Comparison of ENCODE assay signal across 18 cellular contexts in the genomic region with DNA sequence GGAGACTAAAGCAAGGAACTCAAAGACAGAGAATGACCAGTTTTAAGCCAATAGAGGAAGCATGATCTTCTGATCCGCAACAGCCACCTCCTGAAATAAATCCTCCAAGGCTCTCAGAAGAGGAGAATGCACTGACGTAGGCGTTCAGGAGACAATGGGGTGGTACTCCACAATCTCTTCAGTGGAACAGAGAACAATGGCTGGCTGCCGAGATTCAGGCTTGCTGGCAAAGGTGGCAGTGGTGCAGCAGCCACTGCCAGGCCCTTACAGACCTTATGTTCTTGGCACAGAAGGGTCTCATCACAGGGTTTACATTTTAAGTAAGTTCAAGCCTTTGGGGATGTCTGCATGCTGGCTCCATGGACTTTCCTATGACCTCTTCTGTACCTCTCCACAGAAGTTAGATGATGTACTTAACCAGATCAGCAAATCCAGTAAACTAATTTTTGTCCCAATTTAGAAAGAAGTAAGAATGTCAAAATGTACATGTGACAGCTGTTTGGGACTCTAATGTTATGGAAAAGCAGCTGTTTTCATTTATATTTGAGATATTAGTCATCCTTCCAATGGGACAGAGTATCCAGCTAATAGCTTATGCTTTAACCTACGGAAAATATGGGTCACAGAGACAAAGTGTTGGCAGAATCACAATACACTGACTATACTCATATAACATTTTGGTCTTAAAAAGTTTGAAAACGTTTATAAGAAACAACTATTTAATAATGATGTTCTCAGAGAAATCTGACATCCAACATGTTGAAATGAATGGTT.
DNase-seq lines count a peak whose midpoint lies in the region; ATAC-seq and TF ChIP-seq lines count a peak whose summit lies in the region.
"Had no signal": no experiment of that assay in that cellular context is flagged by ENCODE, and none has a peak within 500 bp of the region (broad histone marks: within the 10 kb centered on the region; RNA-seq: fewer than 3 reads in every experiment).

No MANE protein-coding gene starts in this region.

- H3K4me3 ChIP-seq in right atrium auricular region, result no peak overlapping the region
- H3K4me3 ChIP-seq in left lung, result no peak overlapping the region
- H3K4me3 ChIP-seq: K562, upper lobe of left lung had no signal

- intact Hi-C loops in Right ventricle myocardium inferior (cut with DNase I) (no loop called here), left lung (cut with DNase I) (no loop called here)
- intact Hi-C loops in activated T-helper 2 cell treated with anti-CD3 and anti-CD28 coated beads, Interferon-gamma antibody, Interleukin-2, Interleukin-4, amounts not matched to agents 10 μg/mL and 5 μg/mL and 100 μg/mL, durations not matched to agents 14 hours and 24 hours and 36 hours (cut with micrococcal nuclease), result loop anchor here (10.0 kb wide), 1 partner anchor 329 kb away; no protein-coding TSS in a partner anchor

- H3K27ac ChIP-seq in right atrium auricular region (no peak overlapping the region), left lung (no peak overlapping the region)
- H3K27ac ChIP-seq: upper lobe of left lung, VCaP had no signal

- no peaks in the 10 kb centered on the region for H3K27me3 Mint-ChIP-seq in activated T-helper 2 cell treated with anti-CD3 and anti-CD28 coated beads, Interferon-gamma antibody, Interleukin-2, Interleukin-4, amounts not matched to agents 10 μg/mL and 5 μg/mL and 100 μg/mL, durations not matched to agents 14 hours and 24 hours and 36 hours (ENCODE audit: low read depth)
- H3K27me3 Mint-ChIP-seq: activated naive CD8-positive, alpha-beta T cell had no signal

- ATAC-seq in Right ventricle myocardium inferior (peak; percentile 91), left lung (peak; percentile 25)
- ATAC-seq: K562 had no signal

- H3K27me3 ChIP-seq in right atrium auricular region (no peaks in the 10 kb centered on the region), left lung (no peaks in the 10 kb centered on the region)
- H3K27me3 ChIP-seq: upper lobe of left lung had no signal

- peaks cover 0 to 9% of the 10 kb centered on the region in 2 donors for H3K4me1 ChIP-seq in right atrium auricular region
- peaks cover 17 to 38% of the 10 kb centered on the region in 2 donors for H3K4me1 ChIP-seq in left lung

- no peak overlapping the region for H3K27ac Mint-ChIP-seq in activated T-helper 2 cell treated with anti-CD3 and anti-CD28 coated beads, Interferon-gamma antibody, Interleukin-2, Interleukin-4, amounts not matched to agents 10 μg/mL and 5 μg/mL and 100 μg/mL, durations not matched to agents 14 hours and 24 hours and 36 hours

- no peak overlapping the region for H3K4me3 Mint-ChIP-seq in activated T-helper 2 cell treated with anti-CD3 and anti-CD28 coated beads, Interferon-gamma antibody, Interleukin-2, Interleukin-4, amounts not matched to agents 10 μg/mL and 5 μg/mL and 100 μg/mL, durations not matched to agents 14 hours and 24 hours and 36 hours (ENCODE audit: low read depth)
- H3K4me3 Mint-ChIP-seq: activated naive CD8-positive, alpha-beta T cell; neural crest cell had no signal

- H3K4me1 Mint-ChIP-seq in activated T-helper 2 cell treated with anti-CD3 and anti-CD28 coated beads, Interferon-gamma antibody, Interleukin-2, Interleukin-4, amounts not matched to agents 10 μg/mL and 5 μg/mL and 100 μg/mL, durations not matched to agents 14 hours and 24 hours and 36 hours (ENCODE audit: low read depth), result peaks cover 70% of the 10 kb centered on the region

- no peaks in the 10 kb centered on the region for H3K9me3 ChIP-seq in right atrium auricular region
- no peaks in the 10 kb centered on the region for H3K9me3 ChIP-seq in left lung
- H3K9me3 ChIP-seq: upper lobe of left lung had no signal

- H3K36me3 ChIP-seq in right atrium auricular region (no peaks in the 10 kb centered on the region), left lung (no peaks in the 10 kb centered on the region)
- H3K36me3 ChIP-seq: upper lobe of left lung had no signal

- no peaks in the 10 kb centered on the region for H3K9me3 Mint-ChIP-seq in activated T-helper 2 cell treated with anti-CD3 and anti-CD28 coated beads, Interferon-gamma antibody, Interleukin-2, Interleukin-4, amounts not matched to agents 10 μg/mL and 5 μg/mL and 100 μg/mL, durations not matched to agents 14 hours and 24 hours and 36 hours
- H3K9me3 Mint-ChIP-seq: neural crest cell had no signal

- peaks cover 29% of the 10 kb centered on the region for H3K36me3 Mint-ChIP-seq in activated T-helper 2 cell treated with anti-CD3 and anti-CD28 coated beads, Interferon-gamma antibody, Interleukin-2, Interleukin-4, amounts not matched to agents 10 μg/mL and 5 μg/mL and 100 μg/mL, durations not matched to agents 14 hours and 24 hours and 36 hours (ENCODE audit: low read depth)

- TF ChIP-seq CTCF in right atrium auricular region (IDR thresholded peaks at IDR 0.05), result no peak
- TF ChIP-seq CTCF in left lung (IDR thresholded peaks at IDR 0.05), result no peak

- DNase-seq in Right ventricle myocardium inferior (ENCODE audit: missing footprints) (no peak), right atrium auricular region (ENCODE audit: low spot score) (no peak), dermis blood vessel endothelial cell (peak; percentile 64), left lung (no peak), islet precursor cell (no peak), foreskin melanocyte (no peak)
- DNase-seq in activated CD4-positive, alpha-beta T cell treated with anti-CD3 and anti-CD28 coated beads for 1 hour, result no peak
- no peak for DNase-seq in activated T-helper 2 cell treated with anti-CD3 and anti-CD28 coated beads, Interferon-gamma antibody, Interleukin-2, Interleukin-4, amounts not matched to agents 10 μg/mL and 5 μg/mL and 100 μg/mL, durations not matched to agents 14 hours and 24 hours and 36 hours (ENCODE audit: low spot score)
- DNase-seq: cortex of kidney, DMS153, NCI-H1436, NCI-H82, SIG-M5, upper lobe of left lung had no signal
